1 cellular context compared by ENCODE assay signal in genomic region chr1:208132287-208132882, GRCh38.
TF ChIP-seq lines count a peak whose summit lies in the region.

No MANE protein-coding gene starts in this region.

TF ChIP-seq in HepG2, 621 proteins besides CTCF, POLR2A, EP300 and RAD21 (continued from another document and continues in another):
- TF ChIP-seq, protein P1, sequence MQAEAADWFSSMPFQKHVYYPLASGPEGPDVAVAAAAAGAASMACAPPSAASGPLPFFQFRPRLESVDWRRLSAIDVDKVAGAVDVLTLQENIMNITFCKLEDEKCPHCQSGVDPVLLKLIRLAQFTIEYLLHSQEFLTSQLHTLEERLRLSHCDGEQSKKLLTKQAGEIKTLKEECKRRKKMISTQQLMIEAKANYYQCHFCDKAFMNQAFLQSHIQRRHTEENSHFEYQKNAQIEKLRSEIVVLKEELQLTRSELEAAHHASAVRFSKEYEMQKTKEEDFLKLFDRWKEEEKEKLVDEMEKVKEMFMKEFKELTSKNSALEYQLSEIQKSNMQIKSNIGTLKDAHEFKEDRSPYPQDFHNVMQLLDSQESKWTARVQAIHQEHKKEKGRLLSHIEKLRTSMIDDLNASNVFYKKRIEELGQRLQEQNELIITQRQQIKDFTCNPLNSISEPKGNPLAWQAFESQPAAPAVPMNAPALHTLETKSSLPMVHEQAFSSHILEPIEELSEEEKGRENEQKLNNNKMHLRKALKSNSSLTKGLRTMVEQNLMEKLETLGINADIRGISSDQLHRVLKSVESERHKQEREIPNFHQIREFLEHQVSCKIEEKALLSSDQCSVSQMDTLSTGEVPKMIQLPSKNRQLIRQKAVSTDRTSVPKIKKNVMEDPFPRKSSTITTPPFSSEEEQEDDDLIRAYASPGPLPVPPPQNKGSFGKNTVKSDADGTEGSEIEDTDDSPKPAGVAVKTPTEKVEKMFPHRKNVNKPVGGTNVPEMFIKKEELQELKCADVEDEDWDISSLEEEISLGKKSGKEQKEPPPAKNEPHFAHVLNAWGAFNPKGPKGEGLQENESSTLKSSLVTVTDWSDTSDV (CRISPR knock-in tag; IDR thresholded peaks at IDR 0.05): no peak
- peak; percentile 74 for TF ChIP-seq STAG1 (CRISPR knock-in tag; IDR thresholded peaks at IDR 0.05)
- 0 out of 2 replicates have a peak, but pooled peaks have one; percentile 23 for TF ChIP-seq TBX2 (CRISPR knock-in tag; IDR thresholded peaks at IDR 0.05; ENCODE audit: borderline replicate concordance)
- no peak for TF ChIP-seq HOXA5 (CRISPR knock-in tag; IDR thresholded peaks at IDR 0.05)
- 0 out of 2 replicates have a peak, but pooled peaks have one; percentile 15 for TF ChIP-seq SAP130 (CRISPR knock-in tag; IDR thresholded peaks at IDR 0.05; ENCODE audit: low read depth)
- TF ChIP-seq FOSL2 (CRISPR knock-in tag; IDR thresholded peaks at IDR 0.05): peak; percentile 28
- TF ChIP-seq ZNF530 (CRISPR knock-in tag; IDR thresholded peaks at IDR 0.05; ENCODE audit: low read depth): no peak
- TF ChIP-seq IRF2 (CRISPR knock-in tag; IDR thresholded peaks at IDR 0.05): no peak
- no peak for TF ChIP-seq EEA1 (CRISPR knock-in tag; IDR thresholded peaks at IDR 0.05; ENCODE audit: borderline replicate concordance)
- TF ChIP-seq KLF13 (CRISPR knock-in tag; IDR thresholded peaks at IDR 0.05): no peak
- TF ChIP-seq MIER2 (CRISPR knock-in tag; IDR thresholded peaks at IDR 0.05): no peak
- no peak for TF ChIP-seq ZNF792 (CRISPR knock-in tag; IDR thresholded peaks at IDR 0.05)
- peak; percentile 43; the same call in 1 of the 2 replicates for TF ChIP-seq KDM2A (CRISPR knock-in tag; IDR thresholded peaks at IDR 0.05; ENCODE audit: borderline replicate concordance, low read depth)
- TF ChIP-seq, protein P2, sequence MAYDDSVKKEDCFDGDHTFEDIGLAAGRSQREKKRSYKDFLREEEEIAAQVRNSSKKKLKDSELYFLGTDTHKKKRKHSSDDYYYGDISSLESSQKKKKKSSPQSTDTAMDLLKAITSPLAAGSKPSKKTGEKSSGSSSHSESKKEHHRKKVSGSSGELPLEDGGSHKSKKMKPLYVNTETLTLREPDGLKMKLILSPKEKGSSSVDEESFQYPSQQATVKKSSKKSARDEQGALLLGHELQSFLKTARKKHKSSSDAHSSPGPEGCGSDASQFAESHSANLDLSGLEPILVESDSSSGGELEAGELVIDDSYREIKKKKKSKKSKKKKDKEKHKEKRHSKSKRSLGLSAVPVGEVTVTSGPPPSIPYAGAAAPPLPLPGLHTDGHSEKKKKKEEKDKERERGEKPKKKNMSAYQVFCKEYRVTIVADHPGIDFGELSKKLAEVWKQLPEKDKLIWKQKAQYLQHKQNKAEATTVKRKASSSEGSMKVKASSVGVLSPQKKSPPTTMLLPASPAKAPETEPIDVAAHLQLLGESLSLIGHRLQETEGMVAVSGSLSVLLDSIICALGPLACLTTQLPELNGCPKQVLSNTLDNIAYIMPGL (CRISPR knock-in tag; IDR thresholded peaks at IDR 0.05; ENCODE audit: borderline replicate concordance in 1 of 2, low read depth in 1 of 2): 0 out of 4 replicates have a peak, but pooled peaks of 1 of the 2 experiments have one; percentile 19
- TF ChIP-seq ZNF180 (CRISPR knock-in tag; IDR thresholded peaks at IDR 0.05; ENCODE audit: borderline replicate concordance, low read depth): no peak
- no peak for TF ChIP-seq PPARG (CRISPR knock-in tag; conservative IDR thresholded peaks at IDR 0.05)
- no peak for TF ChIP-seq TFDP1 (CRISPR knock-in tag; IDR thresholded peaks at IDR 0.05; ENCODE audit: borderline replicate concordance)
- TF ChIP-seq SP5 (CRISPR knock-in tag; IDR thresholded peaks at IDR 0.05; ENCODE audit: borderline replicate concordance, low read depth): 0 out of 2 replicates have a peak, but pooled peaks have one; percentile 38
- peak; percentile 13 for TF ChIP-seq TEAD3 (CRISPR knock-in tag; optimal IDR thresholded peaks at IDR 0.05; ENCODE audit: borderline replicate concordance)
- TF ChIP-seq HNF4G (IDR thresholded peaks at IDR 0.05; ENCODE audit: borderline replicate concordance, low read depth, low read length): no peak
- no peak for TF ChIP-seq HNF4G (CRISPR knock-in tag; IDR thresholded peaks at IDR 0.05; ENCODE audit: borderline replicate concordance, low read depth)
- TF ChIP-seq PRDM10 (CRISPR knock-in tag; IDR thresholded peaks at IDR 0.05; ENCODE audit: low read depth): no peak
- TF ChIP-seq NR0B2 (CRISPR knock-in tag; IDR thresholded peaks at IDR 0.05): no peak
- TF ChIP-seq ZFP91 (CRISPR knock-in tag; IDR thresholded peaks at IDR 0.05; ENCODE audit: borderline replicate concordance): 0 out of 2 replicates have a peak, but pooled peaks have one; percentile 23
- TF ChIP-seq, protein P3, sequence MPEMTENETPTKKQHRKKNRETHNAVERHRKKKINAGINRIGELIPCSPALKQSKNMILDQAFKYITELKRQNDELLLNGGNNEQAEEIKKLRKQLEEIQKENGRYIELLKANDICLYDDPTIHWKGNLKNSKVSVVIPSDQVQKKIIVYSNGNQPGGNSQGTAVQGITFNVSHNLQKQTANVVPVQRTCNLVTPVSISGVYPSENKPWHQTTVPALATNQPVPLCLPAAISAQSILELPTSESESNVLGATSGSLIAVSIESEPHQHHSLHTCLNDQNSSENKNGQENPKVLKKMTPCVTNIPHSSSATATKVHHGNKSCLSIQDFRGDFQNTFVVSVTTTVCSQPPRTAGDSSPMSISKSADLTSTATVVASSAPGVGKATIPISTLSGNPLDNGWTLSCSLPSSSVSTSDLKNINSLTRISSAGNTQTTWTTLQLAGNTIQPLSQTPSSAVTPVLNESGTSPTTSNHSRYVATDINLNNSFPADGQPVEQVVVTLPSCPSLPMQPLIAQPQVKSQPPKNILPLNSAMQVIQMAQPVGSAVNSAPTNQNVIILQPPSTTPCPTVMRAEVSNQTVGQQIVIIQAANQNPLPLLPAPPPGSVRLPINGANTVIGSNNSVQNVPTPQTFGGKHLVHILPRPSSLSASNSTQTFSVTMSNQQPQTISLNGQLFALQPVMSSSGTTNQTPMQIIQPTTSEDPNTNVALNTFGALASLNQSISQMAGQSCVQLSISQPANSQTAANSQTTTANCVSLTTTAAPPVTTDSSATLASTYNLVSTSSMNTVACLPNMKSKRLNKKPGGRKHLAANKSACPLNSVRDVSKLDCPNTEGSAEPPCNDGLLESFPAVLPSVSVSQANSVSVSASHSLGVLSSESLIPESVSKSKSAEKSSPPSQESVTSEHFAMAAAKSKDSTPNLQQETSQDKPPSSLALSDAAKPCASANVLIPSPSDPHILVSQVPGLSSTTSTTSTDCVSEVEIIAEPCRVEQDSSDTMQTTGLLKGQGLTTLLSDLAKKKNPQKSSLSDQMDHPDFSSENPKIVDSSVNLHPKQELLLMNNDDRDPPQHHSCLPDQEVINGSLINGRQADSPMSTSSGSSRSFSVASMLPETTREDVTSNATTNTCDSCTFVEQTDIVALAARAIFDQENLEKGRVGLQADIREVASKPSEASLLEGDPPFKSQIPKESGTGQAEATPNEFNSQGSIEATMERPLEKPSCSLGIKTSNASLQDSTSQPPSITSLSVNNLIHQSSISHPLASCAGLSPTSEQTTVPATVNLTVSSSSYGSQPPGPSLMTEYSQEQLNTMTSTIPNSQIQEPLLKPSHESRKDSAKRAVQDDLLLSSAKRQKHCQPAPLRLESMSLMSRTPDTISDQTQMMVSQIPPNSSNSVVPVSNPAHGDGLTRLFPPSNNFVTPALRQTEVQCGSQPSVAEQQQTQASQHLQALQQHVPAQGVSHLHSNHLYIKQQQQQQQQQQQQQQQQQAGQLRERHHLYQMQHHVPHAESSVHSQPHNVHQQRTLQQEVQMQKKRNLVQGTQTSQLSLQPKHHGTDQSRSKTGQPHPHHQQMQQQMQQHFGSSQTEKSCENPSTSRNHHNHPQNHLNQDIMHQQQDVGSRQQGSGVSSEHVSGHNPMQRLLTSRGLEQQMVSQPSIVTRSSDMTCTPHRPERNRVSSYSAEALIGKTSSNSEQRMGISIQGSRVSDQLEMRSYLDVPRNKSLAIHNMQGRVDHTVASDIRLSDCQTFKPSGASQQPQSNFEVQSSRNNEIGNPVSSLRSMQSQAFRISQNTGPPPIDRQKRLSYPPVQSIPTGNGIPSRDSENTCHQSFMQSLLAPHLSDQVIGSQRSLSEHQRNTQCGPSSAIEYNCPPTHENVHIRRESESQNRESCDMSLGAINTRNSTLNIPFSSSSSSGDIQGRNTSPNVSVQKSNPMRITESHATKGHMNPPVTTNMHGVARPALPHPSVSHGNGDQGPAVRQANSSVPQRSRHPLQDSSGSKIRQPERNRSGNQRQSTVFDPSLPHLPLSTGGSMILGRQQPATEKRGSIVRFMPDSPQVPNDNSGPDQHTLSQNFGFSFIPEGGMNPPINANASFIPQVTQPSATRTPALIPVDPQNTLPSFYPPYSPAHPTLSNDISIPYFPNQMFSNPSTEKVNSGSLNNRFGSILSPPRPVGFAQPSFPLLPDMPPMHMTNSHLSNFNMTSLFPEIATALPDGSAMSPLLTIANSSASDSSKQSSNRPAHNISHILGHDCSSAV (CRISPR knock-in tag; IDR thresholded peaks at IDR 0.05; ENCODE audit: borderline replicate concordance): no peak
- TF ChIP-seq, protein P4, sequence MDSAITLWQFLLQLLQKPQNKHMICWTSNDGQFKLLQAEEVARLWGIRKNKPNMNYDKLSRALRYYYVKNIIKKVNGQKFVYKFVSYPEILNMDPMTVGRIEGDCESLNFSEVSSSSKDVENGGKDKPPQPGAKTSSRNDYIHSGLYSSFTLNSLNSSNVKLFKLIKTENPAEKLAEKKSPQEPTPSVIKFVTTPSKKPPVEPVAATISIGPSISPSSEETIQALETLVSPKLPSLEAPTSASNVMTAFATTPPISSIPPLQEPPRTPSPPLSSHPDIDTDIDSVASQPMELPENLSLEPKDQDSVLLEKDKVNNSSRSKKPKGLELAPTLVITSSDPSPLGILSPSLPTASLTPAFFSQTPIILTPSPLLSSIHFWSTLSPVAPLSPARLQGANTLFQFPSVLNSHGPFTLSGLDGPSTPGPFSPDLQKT (CRISPR knock-in tag; IDR thresholded peaks at IDR 0.05; ENCODE audit: borderline replicate concordance): no peak
- TF ChIP-seq KAT7 (CRISPR knock-in tag; IDR thresholded peaks at IDR 0.05; ENCODE audit: borderline replicate concordance): no peak
- no peak for TF ChIP-seq NPAS2 (CRISPR knock-in tag; IDR thresholded peaks at IDR 0.05; ENCODE audit: borderline replicate concordance)
- TF ChIP-seq SP4 (CRISPR knock-in tag; IDR thresholded peaks at IDR 0.05): peak; percentile 48; the same call in 1 of the 2 replicates
- no peak for TF ChIP-seq ARNT2 (CRISPR knock-in tag; IDR thresholded peaks at IDR 0.05; ENCODE audit: low read depth)
